In the genomic region with DNA sequence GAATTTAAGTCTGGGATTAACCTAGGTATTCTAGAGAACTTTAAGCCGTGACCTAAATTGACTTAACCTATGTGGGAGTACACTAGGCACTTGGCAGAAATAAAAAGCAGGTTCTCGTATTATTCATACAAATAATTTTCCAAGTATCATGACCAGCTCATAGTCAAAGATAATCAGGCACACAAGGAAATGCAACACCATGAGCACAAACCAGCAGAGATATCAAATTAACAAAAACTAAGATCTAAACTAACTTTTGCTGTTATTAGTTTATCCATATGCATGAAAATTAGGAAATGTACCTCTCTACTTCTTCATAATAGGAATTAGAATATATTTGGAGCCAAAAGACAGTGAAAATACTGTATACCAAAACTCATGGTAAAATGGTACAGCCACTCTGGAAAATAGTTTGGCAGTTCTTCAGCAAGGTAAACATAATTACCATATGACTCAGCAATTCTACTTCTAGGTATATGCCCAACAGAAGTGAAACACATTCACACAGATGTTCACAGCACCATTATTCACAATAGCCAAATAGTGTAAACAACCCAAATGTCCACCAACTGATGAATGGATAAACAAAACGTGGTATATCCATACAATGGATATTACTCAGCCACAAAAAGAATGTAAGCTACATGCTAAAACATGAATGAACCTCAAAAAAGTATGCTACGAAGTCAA, we compare ENCODE assay signal across 19 cellular contexts.
"Had no signal": no experiment of that assay in that cellular context is flagged by ENCODE, and none has a peak within 500 bp of the region (broad histone marks: within the 10 kb centered on the region; RNA-seq: fewer than 3 reads in every experiment).

No MANE protein-coding gene starts in this region.

- FAIRE-seq: keratinocyte had no signal

- H3K27me3 ChIP-seq: vagina had no signal

- DNase-seq: activated naive CD4-positive, alpha-beta T cell; activated naive CD8-positive, alpha-beta T cell treated with anti-CD3 and anti-CD28 coated beads for 36 hours; activated T-cell treated with anti-CD3 and anti-CD28 coated beads, Interleukin-2, amount 50 U/mL, for 24 hours; amniotic stem cell; cortex of kidney; erythroblast; left colon; retina; stimulated activated CD4-positive, alpha-beta T cell treated with anti-CD3 and anti-CD28 coated beads, Interleukin-2, amount 100 ng/mL, for 48 hours; stimulated activated CD8-positive, alpha-beta memory T cell treated with anti-CD3 and anti-CD28 coated beads, Interleukin-4, amount 100 ng/mL, for 48 hours; stimulated activated naive B cell treated with anti-CD40 and anti-IgM and Interleukin-4, amounts not matched to agents 10 μg/mL and 1 μg/mL and 100 μg/mL, for 72 hours had no signal

- H3K4me1 Mint-ChIP-seq: activated T-helper 17 cell treated with anti-CD3 and anti-CD28 coated beads, Interleukin-2, amount 50 U/mL, for 72 hours; memory B cell; WTC11 had no signal

- H3K27me3 Mint-ChIP-seq: activated T-cell treated with anti-CD3 and anti-CD28 coated beads, Interleukin-2, amount 50 U/mL, for 24 hours had no signal

- H3K4me3 Mint-ChIP-seq: activated naive CD8-positive, alpha-beta T cell treated with anti-CD3 and anti-CD28 coated beads for 36 hours; activated T-cell treated with anti-CD3 and anti-CD28 coated beads, Interleukin-2, amount 50 U/mL, for 24 hours; activated T-helper 17 cell treated with anti-CD3 and anti-CD28 coated beads, Interleukin-2, amount 50 U/mL, for 72 hours; memory B cell; natural killer cell treated with Interleukin-12 subunit alpha and Interleukin-12 subunit beta and Interleukin-15 and Interleukin-18, amount 100 ng/mL, for 72 hours; stimulated activated naive B cell treated with anti-CD40 and anti-IgM and Interleukin-4, amounts not matched to agents 10 μg/mL and 1 μg/mL and 100 μg/mL, for 72 hours; type B pancreatic cell; WTC11 had no signal

- H3K27ac Mint-ChIP-seq: activated naive CD8-positive, alpha-beta T cell treated with anti-CD3 and anti-CD28 coated beads for 36 hours; activated T-cell treated with anti-CD3 and anti-CD28 coated beads, Interleukin-2, amount 50 U/mL, for 24 hours; activated T-helper 17 cell treated with anti-CD3 and anti-CD28 coated beads, Interleukin-2, amount 50 U/mL, for 72 hours; memory B cell; natural killer cell treated with Interleukin-12 subunit alpha and Interleukin-12 subunit beta and Interleukin-15 and Interleukin-18, amount 100 ng/mL, for 72 hours; progenitor cell of endocrine pancreas; stimulated activated naive B cell treated with anti-CD40 and anti-IgM and Interleukin-4, amounts not matched to agents 10 μg/mL and 1 μg/mL and 100 μg/mL, for 72 hours; type B pancreatic cell; WTC11 had no signal

- H3K9me3 Mint-ChIP-seq: activated T-cell treated with anti-CD3 and anti-CD28 coated beads, Interleukin-2, amount 50 U/mL, for 24 hours; natural killer cell treated with Interleukin-12 subunit alpha and Interleukin-12 subunit beta and Interleukin-15 and Interleukin-18, amount 100 ng/mL, for 72 hours; type B pancreatic cell had no signal

- H3K27ac ChIP-seq: vagina had no signal

- H3K4me3 ChIP-seq: vagina had no signal

- H3K36me3 ChIP-seq: vagina had no signal

- ATAC-seq: activated T-helper 17 cell treated with anti-CD3 and anti-CD28 coated beads, Interleukin-2, amount 50 U/mL, for 72 hours; left colon; natural killer cell treated with Interleukin-12 subunit alpha and Interleukin-12 subunit beta and Interleukin-15 and Interleukin-18, amount 100 ng/mL, for 72 hours; stimulated activated naive B cell treated with anti-CD40 and anti-IgM and Interleukin-4, amounts not matched to agents 10 μg/mL and 1 μg/mL and 100 μg/mL, for 72 hours; WTC11 had no signal

- H3K9me3 ChIP-seq: vagina had no signal

- H3K36me3 Mint-ChIP-seq: activated naive CD8-positive, alpha-beta T cell treated with anti-CD3 and anti-CD28 coated beads for 36 hours; type B pancreatic cell; WTC11 had no signal

- H3K4me1 ChIP-seq: vagina had no signal
